10 cellular contexts compared by ENCODE assay signal in genomic region chr12:76777765-76778216, GRCh38. TPM values are rescaled to one million over a fixed set of nuclear protein-coding genes. Genes with fewer than 3 reads are reported as not detected.
DNase-seq lines count a peak whose midpoint lies in the region; ATAC-seq and TF ChIP-seq lines count a peak whose summit lies in the region.
"Had no signal": no experiment of that assay in that cellular context is flagged by ENCODE, and none has a peak within 500 bp of the region (broad histone marks: within the 10 kb centered on the region; RNA-seq: fewer than 3 reads in every experiment).

No MANE protein-coding gene starts in this region.

- peaks cover 8% of the 10 kb centered on the region for H3K9me3 Mint-ChIP-seq in activated naive CD8-positive, alpha-beta T cell treated with anti-CD3 and anti-CD28 coated beads for 36 hours

- no peak overlapping the region for H3K27ac ChIP-seq in DND-41 (ENCODE audit: low read length)
- no peak overlapping the region for H3K27ac ChIP-seq in brain microvascular endothelial cell
- H3K27ac ChIP-seq: SJSA1 had no signal

- H3K36me3 Mint-ChIP-seq in activated naive CD8-positive, alpha-beta T cell treated with anti-CD3 and anti-CD28 coated beads for 36 hours, result peaks cover 39% of the 10 kb centered on the region

- no peak overlapping the region for H3K4me3 ChIP-seq in DND-41 (ENCODE audit: low read depth in 1 of 2, low read length in 2 of 2)
- H3K4me3 ChIP-seq in brain microvascular endothelial cell (ENCODE audit: low read depth, low read length), result no peak overlapping the region
- H3K4me3 ChIP-seq: SJSA1 had no signal

- H3K79me2 ChIP-seq in DND-41 (ENCODE audit: insufficient read depth, low read length), result peaks cover 97% of the 10 kb centered on the region

- no peak for DNase-seq in DND-41
- no peak for DNase-seq in activated naive CD8-positive, alpha-beta T cell treated with anti-CD3 and anti-CD28 coated beads for 36 hours
- DNase-seq in brain microvascular endothelial cell, result no peak
- no peak for DNase-seq in NCI-H2196 treated with DMSO at 0.1 percent for 48 hours (lab: John Stamatoyannopoulos, UW; ENCODE audit: unreplicated experiment)
- DNase-seq in HK-2 (ENCODE audit: unreplicated experiment), result no peak
- DNase-seq in NCI-H526 (lab: John Stamatoyannopoulos, UW), result no peak
- DNase-seq: GF-D8 had no signal

- H3K27me3 ChIP-seq in DND-41 (ENCODE audit: insufficient read depth, low read length, poor library complexity) (no peaks in the 10 kb centered on the region), brain microvascular endothelial cell (replicated peaks) (no peaks in the 10 kb centered on the region)
- H3K27me3 ChIP-seq: SJSA1 had no signal

- ATAC-seq in DND-41 (ENCODE audit: insufficient read depth, low read depth) (peak; percentile 44; the same call in 1 of the 3 replicates), GM19397 (IDR thresholded peaks at IDR 0.05; ENCODE audit: unreplicated experiment) (peak; percentile 99), HG03139 (IDR thresholded peaks at IDR 0.05; ENCODE audit: unreplicated experiment) (peak; percentile 100)

- H3K4me2 ChIP-seq in DND-41 (ENCODE audit: insufficient read depth, low read length), result no peak overlapping the region

- H3K27me3 Mint-ChIP-seq in activated naive CD8-positive, alpha-beta T cell treated with anti-CD3 and anti-CD28 coated beads for 36 hours, result no peaks in the 10 kb centered on the region

- 0 out of 2 replicates have a peak, but pooled peaks cover 2% of the 10 kb centered on the region for H3K36me3 ChIP-seq in DND-41 (ENCODE audit: insufficient read depth, low read length)
- H3K36me3 ChIP-seq in brain microvascular endothelial cell (replicated peaks), result no peaks in the 10 kb centered on the region
- H3K36me3 ChIP-seq: SJSA1 had no signal

- TF ChIP-seq CTCF in DND-41 (IDR thresholded peaks at IDR 0.05; ENCODE audit: borderline replicate concordance, extremely low read depth, low read length, poor library complexity, severe bottlenecking) (no peak), brain microvascular endothelial cell (IDR thresholded peaks at IDR 0.05; ENCODE audit: low read depth, low read length, missing control alignments) (no peak)

- no peak overlapping the region for H3K9ac ChIP-seq in DND-41 (ENCODE audit: low read depth, low read length)

- no peak overlapping the region for H2AFZ ChIP-seq in DND-41 (ENCODE audit: low read depth, low read length)

- peak overlapping the region; percentile 12 for H3K27ac Mint-ChIP-seq in activated naive CD8-positive, alpha-beta T cell treated with anti-CD3 and anti-CD28 coated beads for 36 hours

- peaks cover 58% of the 10 kb centered on the region for H3K4me1 Mint-ChIP-seq in activated naive CD8-positive, alpha-beta T cell treated with anti-CD3 and anti-CD28 coated beads for 36 hours

- H3K4me1 ChIP-seq in DND-41 (ENCODE audit: insufficient read depth, low read length), result no peaks in the 10 kb centered on the region

- H4K20me1 ChIP-seq in DND-41 (ENCODE audit: insufficient read depth, low read length), result peaks cover 35% of the 10 kb centered on the region

- H3K4me3 Mint-ChIP-seq in activated naive CD8-positive, alpha-beta T cell treated with anti-CD3 and anti-CD28 coated beads for 36 hours, result peak overlapping the region; percentile 22

- in situ Hi-C loops in brain microvascular endothelial cell (cut with HindIII; ENCODE audit: low pct_ligation_motif_present, low sequenced_read_pairs), result no loop called here

- H3K9me3 ChIP-seq in DND-41 (ENCODE audit: insufficient read depth, low read length, severe bottlenecking), result no peaks in the 10 kb centered on the region
- H3K9me3 ChIP-seq: SJSA1 had no signal

RNA-seq across cellular contexts. Expression of gene ZDHHC17, which starts 13.9 kb away (rescaled TPM):
- 10 to 100 TPM; 17.2 to 19.2 TPM for total RNA-seq in activated naive CD8-positive, alpha-beta T cell treated with anti-CD3 and anti-CD28 coated beads for 36 hours

Comparison
In these comparisons a context has a peak if more than half of its experiments do, and no peak if none do; other contexts are left out.
1. ATAC-seq: peak in every context shown above with its lines; median percentile 100 in HG03139; 99 in GM19397; 44 in DND-41.